Comparison of ENCODE assay signal across 1 cellular context in genomic region chr11:66970371-66970807, GRCh38.
TF ChIP-seq lines count a peak whose summit lies in the region.

No MANE protein-coding gene starts in this region.

TF ChIP-seq in endothelial cell of umbilical vein, 7 proteins besides CTCF, POLR2A, EP300 and RAD21:
- TF ChIP-seq POLR2AphosphoS5 (IDR thresholded peaks at IDR 0.05; ENCODE audit: insufficient read depth, low read depth, low read length) (no peak), EZH2 (IDR thresholded peaks at IDR 0.05; ENCODE audit: borderline replicate concordance, low read depth, low read length, severe bottlenecking) (no peak), JUN (IDR thresholded peaks at IDR 0.05; ENCODE audit: borderline replicate concordance, insufficient read depth, insufficient read length, low read depth) (no peak), MYC (IDR thresholded peaks at IDR 0.05; ENCODE audit: low read depth, low read length) (no peak), GATA2 (IDR thresholded peaks at IDR 0.05; ENCODE audit: insufficient read depth, insufficient read length, low read depth, low read length) (no peak), FOS (IDR thresholded peaks at IDR 0.05; ENCODE audit: borderline replicate concordance, insufficient read depth, low read length) (no peak)
- TF ChIP-seq, protein P1, sequence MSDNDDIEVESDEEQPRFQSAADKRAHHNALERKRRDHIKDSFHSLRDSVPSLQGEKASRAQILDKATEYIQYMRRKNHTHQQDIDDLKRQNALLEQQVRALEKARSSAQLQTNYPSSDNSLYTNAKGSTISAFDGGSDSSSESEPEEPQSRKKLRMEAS (IDR thresholded peaks at IDR 0.05; ENCODE audit: insufficient read depth, insufficient read length), result no peak
